Comparison of ENCODE assay signal across 11 cellular contexts in the genomic region with DNA sequence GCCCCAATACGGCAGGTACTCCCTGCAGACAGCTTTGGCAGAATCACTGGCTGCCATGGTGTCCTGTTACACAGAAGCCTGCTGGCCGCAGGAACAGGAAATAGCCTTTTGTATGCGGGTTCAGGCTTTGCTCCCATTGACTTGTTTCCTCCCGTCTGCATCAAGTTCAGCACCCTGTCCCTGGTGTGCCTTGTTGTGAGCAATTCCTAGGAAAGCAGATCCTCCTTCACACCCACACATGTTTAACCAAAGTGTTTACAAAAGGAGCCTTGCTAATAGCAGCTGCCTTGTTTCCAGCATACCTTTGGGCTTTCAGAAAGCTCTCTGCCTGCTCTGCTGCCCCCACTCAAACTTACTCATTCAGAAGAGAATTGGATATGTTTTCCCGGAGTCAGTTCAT.
DNase-seq lines count a peak whose midpoint lies in the region; ATAC-seq and TF ChIP-seq lines count a peak whose summit lies in the region.
"Had no signal": no experiment of that assay in that cellular context is flagged by ENCODE, and none has a peak within 500 bp of the region (broad histone marks: within the 10 kb centered on the region; RNA-seq: fewer than 3 reads in every experiment).

No MANE protein-coding gene starts in this region.

- POLR2A ChIA-PET in activated CD4-positive, alpha-beta T cell treated with anti-CD3 and anti-CD28 coated beads for 36 hours (lab: Charles Lee): no interaction called here
- POLR2A ChIA-PET in WTC11 (lab: Charles Lee): interaction anchor here (0.8 kb wide), 1 partner anchor 8 kb away, joined by 3 read pairs; no protein-coding TSS in a partner anchor
- POLR2A ChIA-PET in CD8-positive, alpha-beta T cell (lab: Charles Lee): interaction anchor here (0.6 to 1.2 kb wide), 2 partner anchors 70 to 704 kb away, joined by 3 to 4 read pairs; no protein-coding TSS in a partner anchor

- H3K9me3 ChIP-seq in iPS-20b (ENCODE audit: insufficient read depth, low read depth, low read length): no peaks in the 10 kb centered on the region
- no peaks in the 10 kb centered on the region for H3K9me3 ChIP-seq in CD8-positive, alpha-beta T cell (ENCODE audit: low read length)
- H3K9me3 ChIP-seq: BLaER1 had no signal

- H3K4me1 ChIP-seq in iPS-20b (ENCODE audit: insufficient read depth, low read length): peaks cover 18% of the 10 kb centered on the region
- no peaks in the 10 kb centered on the region for H3K4me1 ChIP-seq in CD8-positive, alpha-beta T cell (ENCODE audit: insufficient read depth, low read length)
- H3K4me1 ChIP-seq: BLaER1 had no signal

- DNase-seq in activated CD4-positive, alpha-beta T cell treated with anti-CD3 and anti-CD28 coated beads for 36 hours: no peak
- DNase-seq in activated CD4-positive, alpha-beta T cell treated with anti-CD3 and anti-CD28 coated beads, Interleukin-2, amount 50 U/mL, for 4 hours: no peak
- DNase-seq in WTC11 (ENCODE audit: low spot score) (peak; percentile 46), type B pancreatic cell (ENCODE audit: extremely low spot score, unreplicated experiment) (no peak), HuH-7 (ENCODE audit: low spot score) (no peak), NOMO-1 treated with dmso at 0.1 percent for 144 hours (lab: John Stamatoyannopoulos, UW; ENCODE audit: unreplicated experiment) (no peak)
- no peak for DNase-seq in CD8-positive, alpha-beta T cell
- DNase-seq: activated T-cell treated with anti-CD3 and anti-CD28 coated beads, Interleukin-2, amount 50 U/mL, for 24 hours; kidney had no signal

- no peak for ATAC-seq in activated CD4-positive, alpha-beta T cell treated with anti-CD3 and anti-CD28 coated beads for 36 hours
- ATAC-seq in WTC11: peak; percentile 87
- no peak for ATAC-seq in CD8-positive, alpha-beta T cell

- H3K4me1 Mint-ChIP-seq in activated CD4-positive, alpha-beta T cell treated with anti-CD3 and anti-CD28 coated beads for 36 hours: peaks cover 15% of the 10 kb centered on the region
- H3K4me1 Mint-ChIP-seq in WTC11: peaks cover 25% of the 10 kb centered on the region
- peaks cover 47% of the 10 kb centered on the region for H3K4me1 Mint-ChIP-seq in type B pancreatic cell (ENCODE audit: unreplicated experiment)
- H3K4me1 Mint-ChIP-seq in CD8-positive, alpha-beta T cell (ENCODE audit: low read depth): peaks cover 3% of the 10 kb centered on the region

- no peaks in the 10 kb centered on the region for H3K27me3 Mint-ChIP-seq in activated CD4-positive, alpha-beta T cell treated with anti-CD3 and anti-CD28 coated beads for 36 hours
- H3K27me3 Mint-ChIP-seq in WTC11 (ENCODE audit: low read depth) (no peaks in the 10 kb centered on the region), type B pancreatic cell (peaks cover 10% of the 10 kb centered on the region)
- no peaks in the 10 kb centered on the region for H3K27me3 Mint-ChIP-seq in CD8-positive, alpha-beta T cell (ENCODE audit: low read depth)
- H3K27me3 Mint-ChIP-seq: activated T-cell treated with anti-CD3 and anti-CD28 coated beads, Interleukin-2, amount 50 U/mL, for 24 hours had no signal

- CTCF ChIA-PET in activated CD4-positive, alpha-beta T cell treated with anti-CD3 and anti-CD28 coated beads for 36 hours (lab: Charles Lee): interaction anchor here (0.7 kb wide), 1 partner anchor 184 kb away, joined by 3 read pairs; no protein-coding TSS in a partner anchor
- CTCF ChIA-PET in WTC11 (lab: Charles Lee): interaction anchor here (1.1 to 1.5 kb wide), 4 partner anchors 16 to 1030 kb away, joined by 3 to 6 read pairs (median 4); no protein-coding TSS in a partner anchor
- CTCF ChIA-PET in CD8-positive, alpha-beta T cell (lab: Charles Lee): no interaction called here

- H3K4me3 Mint-ChIP-seq in activated CD4-positive, alpha-beta T cell treated with anti-CD3 and anti-CD28 coated beads for 36 hours: no peak overlapping the region
- H3K4me3 Mint-ChIP-seq in WTC11 (peak overlapping the region; percentile 24; the same call in 1 of the 2 replicates), type B pancreatic cell (peak overlapping the region; percentile 75)
- H3K4me3 Mint-ChIP-seq in CD8-positive, alpha-beta T cell: no peak overlapping the region
- H3K4me3 Mint-ChIP-seq: activated T-cell treated with anti-CD3 and anti-CD28 coated beads, Interleukin-2, amount 50 U/mL, for 24 hours had no signal

- H3K9ac ChIP-seq in iPS-20b (ENCODE audit: low read depth, low read length): peak overlapping the region; percentile 17; the same call in 1 of the 2 replicates
- H3K9ac ChIP-seq: BLaER1 had no signal

- peak overlapping the region; percentile 15 for H3K27ac Mint-ChIP-seq in activated CD4-positive, alpha-beta T cell treated with anti-CD3 and anti-CD28 coated beads for 36 hours
- H3K27ac Mint-ChIP-seq in WTC11 (peak overlapping the region; percentile 93), type B pancreatic cell (no peak overlapping the region)
- no peak overlapping the region for H3K27ac Mint-ChIP-seq in CD8-positive, alpha-beta T cell
- H3K27ac Mint-ChIP-seq: activated T-cell treated with anti-CD3 and anti-CD28 coated beads, Interleukin-2, amount 50 U/mL, for 24 hours had no signal

- no peaks in the 10 kb centered on the region for H3K36me3 ChIP-seq in iPS-20b (ENCODE audit: insufficient read depth, low read depth, low read length)
- H3K36me3 ChIP-seq in CD8-positive, alpha-beta T cell (ENCODE audit: insufficient read depth, low read length): peaks cover 5% of the 10 kb centered on the region
- H3K36me3 ChIP-seq: BLaER1 had no signal

- H3K9me3 Mint-ChIP-seq in activated CD4-positive, alpha-beta T cell treated with anti-CD3 and anti-CD28 coated beads for 36 hours (ENCODE audit: low read depth): no peaks in the 10 kb centered on the region
- H3K9me3 Mint-ChIP-seq in WTC11 (no peaks in the 10 kb centered on the region), type B pancreatic cell (peaks cover 11% of the 10 kb centered on the region)
- H3K9me3 Mint-ChIP-seq in CD8-positive, alpha-beta T cell: no peaks in the 10 kb centered on the region
- H3K9me3 Mint-ChIP-seq: activated T-cell treated with anti-CD3 and anti-CD28 coated beads, Interleukin-2, amount 50 U/mL, for 24 hours had no signal

- peaks cover 26% of the 10 kb centered on the region for H3K36me3 Mint-ChIP-seq in activated CD4-positive, alpha-beta T cell treated with anti-CD3 and anti-CD28 coated beads for 36 hours (ENCODE audit: low read depth)
- H3K36me3 Mint-ChIP-seq in WTC11 (no peaks in the 10 kb centered on the region), type B pancreatic cell (peaks cover 4% of the 10 kb centered on the region)
- peaks cover 43% of the 10 kb centered on the region for H3K36me3 Mint-ChIP-seq in CD8-positive, alpha-beta T cell

- no peak overlapping the region for H3K27ac ChIP-seq in iPS-20b (ENCODE audit: low read length)
- no peak overlapping the region for H3K27ac ChIP-seq in CD8-positive, alpha-beta T cell (ENCODE audit: low read depth, low read length)
- H3K27ac ChIP-seq: BLaER1 had no signal

- H3K4me3 ChIP-seq in iPS-20b (ENCODE audit: low read length): peak overlapping the region; percentile 20; the same call in 1 of the 2 replicates
- H3K4me3 ChIP-seq in CD8-positive, alpha-beta T cell (ENCODE audit: low read depth, low read length): no peak overlapping the region
- H3K4me3 ChIP-seq: BLaER1 had no signal

- TF ChIP-seq CTCF in WTC11 (IDR thresholded peaks at IDR 0.05): no peak
- TF ChIP-seq CTCF in type B pancreatic cell (conservative IDR thresholded peaks at IDR 0.05): no peak
- TF ChIP-seq CTCF in CD8-positive, alpha-beta T cell (IDR thresholded peaks at IDR 0.05): no peak

- no peaks in the 10 kb centered on the region for H3K27me3 ChIP-seq in iPS-20b (ENCODE audit: insufficient read depth, low read length)
- H3K27me3 ChIP-seq in CD8-positive, alpha-beta T cell (ENCODE audit: insufficient read depth, low read length): no peaks in the 10 kb centered on the region
- H3K27me3 ChIP-seq: BLaER1 had no signal

- intact Hi-C loops in activated CD4-positive, alpha-beta T cell treated with anti-CD3 and anti-CD28 coated beads for 36 hours (cut with DNase I, micrococcal nuclease): no loop called here
- intact Hi-C loops in CD8-positive, alpha-beta T cell (cut with DNase I, micrococcal nuclease): no loop called here

TF ChIP-seq in WTC11, 78 proteins besides CTCF, POLR2A, EP300 and RAD21 (continues in another document):
- TF ChIP-seq FOXK1 (CRISPR knock-in tag; IDR thresholded peaks at IDR 0.05): 0 out of 2 replicates have a peak, but pooled peaks have one; percentile 41
- TF ChIP-seq, protein P1, sequence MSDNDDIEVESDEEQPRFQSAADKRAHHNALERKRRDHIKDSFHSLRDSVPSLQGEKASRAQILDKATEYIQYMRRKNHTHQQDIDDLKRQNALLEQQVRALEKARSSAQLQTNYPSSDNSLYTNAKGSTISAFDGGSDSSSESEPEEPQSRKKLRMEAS (CRISPR knock-in tag; IDR thresholded peaks at IDR 0.05): no peak
- TF ChIP-seq NR2C2 (CRISPR knock-in tag; IDR thresholded peaks at IDR 0.05): no peak
- TF ChIP-seq HMGA2 (CRISPR knock-in tag; IDR thresholded peaks at IDR 0.05): no peak
- TF ChIP-seq, protein P2, sequence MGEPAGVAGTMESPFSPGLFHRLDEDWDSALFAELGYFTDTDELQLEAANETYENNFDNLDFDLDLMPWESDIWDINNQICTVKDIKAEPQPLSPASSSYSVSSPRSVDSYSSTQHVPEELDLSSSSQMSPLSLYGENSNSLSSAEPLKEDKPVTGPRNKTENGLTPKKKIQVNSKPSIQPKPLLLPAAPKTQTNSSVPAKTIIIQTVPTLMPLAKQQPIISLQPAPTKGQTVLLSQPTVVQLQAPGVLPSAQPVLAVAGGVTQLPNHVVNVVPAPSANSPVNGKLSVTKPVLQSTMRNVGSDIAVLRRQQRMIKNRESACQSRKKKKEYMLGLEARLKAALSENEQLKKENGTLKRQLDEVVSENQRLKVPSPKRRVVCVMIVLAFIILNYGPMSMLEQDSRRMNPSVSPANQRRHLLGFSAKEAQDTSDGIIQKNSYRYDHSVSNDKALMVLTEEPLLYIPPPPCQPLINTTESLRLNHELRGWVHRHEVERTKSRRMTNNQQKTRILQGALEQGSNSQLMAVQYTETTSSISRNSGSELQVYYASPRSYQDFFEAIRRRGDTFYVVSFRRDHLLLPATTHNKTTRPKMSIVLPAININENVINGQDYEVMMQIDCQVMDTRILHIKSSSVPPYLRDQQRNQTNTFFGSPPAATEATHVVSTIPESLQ (CRISPR knock-in tag; IDR thresholded peaks at IDR 0.05): no peak
- no peak for TF ChIP-seq JUN (CRISPR knock-in tag; IDR thresholded peaks at IDR 0.05)
- TF ChIP-seq NR1H2 (CRISPR knock-in tag; IDR thresholded peaks at IDR 0.05): no peak
- no peak for TF ChIP-seq ATF1 (CRISPR knock-in tag; IDR thresholded peaks at IDR 0.05)
- no peak for TF ChIP-seq NFATC4 (CRISPR knock-in tag; IDR thresholded peaks at IDR 0.05)
- peak; percentile 10; the same call in 1 of the 2 replicates for TF ChIP-seq ZNF423 (CRISPR knock-in tag; IDR thresholded peaks at IDR 0.05)

Comparison
In these comparisons a context has a peak if more than half of its experiments do, and no peak if none do; other contexts are left out.
1. H3K27ac Mint-ChIP-seq: peak in activated CD4-positive, alpha-beta T cell treated with anti-CD3 and anti-CD28 coated beads for 36 hours (single experiment) and WTC11 (single experiment); none in type B pancreatic cell (single experiment) and CD8-positive, alpha-beta T cell (single experiment).
2. H3K4me3 Mint-ChIP-seq: peak in WTC11 (single experiment) and type B pancreatic cell (single experiment); none in activated CD4-positive, alpha-beta T cell treated with anti-CD3 and anti-CD28 coated beads for 36 hours (single experiment) and CD8-positive, alpha-beta T cell (single experiment).